8 cellular contexts compared by ENCODE assay signal in genomic region chr19:46495789-46496099, GRCh38. TPM values are rescaled to one million over a fixed set of nuclear protein-coding genes. Genes with fewer than 3 reads are reported as not detected.
DNase-seq lines count a peak whose midpoint lies in the region; ATAC-seq and TF ChIP-seq lines count a peak whose summit lies in the region.

PNMA8B (minus strand) TSS chr19:46495867; CDS start chr19:46495465, 402 bp downstream.

- H3K9ac ChIP-seq in trophoblast cell (ENCODE audit: low read length), result no peak within 1 kb of the TSS

- no peak for TF ChIP-seq CTCF in BE2C (IDR thresholded peaks at IDR 0.05; ENCODE audit: low read depth, low read length)

- no peak within 1 kb of the TSS for H2BK5ac ChIP-seq in trophoblast cell (ENCODE audit: low read depth, low read length, poor library complexity)

- H3K4me1 ChIP-seq in BE2C (no peaks in the 10 kb centered on the region), trophoblast cell (ENCODE audit: control insufficient read depth in 1 of 2, insufficient read depth in 2 of 2, low read length in 2 of 2) (peaks cover 7 to 26% of the 10 kb centered on the region in 2 experiments)

- H3K36me3 Mint-ChIP-seq in activated T-helper 1 cell treated with anti-CD3 and anti-CD28 coated beads, Interleukin-12 subunit alpha, Interleukin-12 subunit beta, Interleukin-2, Interleukin-4 antibody, amounts not matched to agents 30 ng/mL and 10 ng/mL and 1 ng/mL, durations not matched to agents 14 hours and 24 hours and 36 hours (ENCODE audit: low read depth), result peaks cover 4% of the 10 kb centered on the region

- H3K9me3 ChIP-seq in BE2C (no peaks in the 10 kb centered on the region), trophoblast cell (ENCODE audit: insufficient read depth, low read depth, low read length) (peaks cover 13% of the 10 kb centered on the region)

- H3K4me3 Mint-ChIP-seq in activated T-helper 1 cell treated with anti-CD3 and anti-CD28 coated beads, Interleukin-12 subunit alpha, Interleukin-12 subunit beta, Interleukin-2, Interleukin-4 antibody, amounts not matched to agents 30 ng/mL and 10 ng/mL and 1 ng/mL, durations not matched to agents 14 hours and 24 hours and 36 hours, result peak within 1 kb of the TSS; percentile 33

- H3K4me1 Mint-ChIP-seq in activated T-helper 1 cell treated with anti-CD3 and anti-CD28 coated beads, Interleukin-12 subunit alpha, Interleukin-12 subunit beta, Interleukin-2, Interleukin-4 antibody, amounts not matched to agents 30 ng/mL and 10 ng/mL and 1 ng/mL, durations not matched to agents 14 hours and 24 hours and 36 hours (ENCODE audit: low read depth), result peaks cover 5% of the 10 kb centered on the region

- H3K27me3 ChIP-seq in BE2C (no peaks in the 10 kb centered on the region), trophoblast cell (ENCODE audit: insufficient read depth, low read length) (peaks cover 35% of the 10 kb centered on the region)

- no peak for ATAC-seq in HG02678 (IDR thresholded peaks at IDR 0.05; ENCODE audit: unreplicated experiment)
- no peak for ATAC-seq in GM21423 (IDR thresholded peaks at IDR 0.05; ENCODE audit: unreplicated experiment)

- no peak within 1 kb of the TSS for H3K23ac ChIP-seq in trophoblast cell (ENCODE audit: low read length)

- H3K79me2 ChIP-seq in trophoblast cell (ENCODE audit: control insufficient read depth, insufficient read depth, low read length, poor library complexity), result no peaks in the 10 kb centered on the region

- H2AK5ac ChIP-seq in trophoblast cell (ENCODE audit: low read length), result no peak within 1 kb of the TSS

- intact Hi-C loops in activated T-helper 1 cell treated with anti-CD3 and anti-CD28 coated beads, Interleukin-12 subunit alpha, Interleukin-12 subunit beta, Interleukin-2, Interleukin-4 antibody, amounts not matched to agents 30 ng/mL and 10 ng/mL and 1 ng/mL, durations not matched to agents 14 hours and 24 hours and 36 hours (cut with micrococcal nuclease), result no loop called here
- intact Hi-C loops in head of caudate nucleus (cut with DNase I), result no loop called here

- no peak within 1 kb of the TSS for H2BK120ac ChIP-seq in trophoblast cell (ENCODE audit: insufficient read depth, low read length, poor library complexity)

- H4K91ac ChIP-seq in trophoblast cell (ENCODE audit: low read depth, low read length), result no peak within 1 kb of the TSS

- H4K12ac ChIP-seq in trophoblast cell (ENCODE audit: low read depth, low read length), result no peak within 1 kb of the TSS

- no peak within 1 kb of the TSS for H3K27ac ChIP-seq in trophoblast cell (ENCODE audit: low read depth, low read length)

- H3K14ac ChIP-seq in trophoblast cell (ENCODE audit: low read length), result peak within 1 kb of the TSS; percentile 26

- no peak within 1 kb of the TSS for H2BK12ac ChIP-seq in trophoblast cell (ENCODE audit: low read length)

- H3K36me3 ChIP-seq in BE2C, result no peaks in the 10 kb centered on the region
- H3K36me3 ChIP-seq in trophoblast cell (ENCODE audit: control insufficient read depth in 1 of 2, insufficient read depth in 2 of 2, low read length in 2 of 2), result no peaks in the 10 kb centered on the region

- H3K18ac ChIP-seq in trophoblast cell (ENCODE audit: low read length), result no peak within 1 kb of the TSS

- peak within 1 kb of the TSS; percentile 51 for H2AFZ ChIP-seq in trophoblast cell (ENCODE audit: insufficient read depth, low read length, poor library complexity)

- H3K27ac Mint-ChIP-seq in activated T-helper 1 cell treated with anti-CD3 and anti-CD28 coated beads, Interleukin-12 subunit alpha, Interleukin-12 subunit beta, Interleukin-2, Interleukin-4 antibody, amounts not matched to agents 30 ng/mL and 10 ng/mL and 1 ng/mL, durations not matched to agents 14 hours and 24 hours and 36 hours, result peak within 1 kb of the TSS; percentile 26

- no peaks in the 10 kb centered on the region for H3K9me3 Mint-ChIP-seq in activated T-helper 1 cell treated with anti-CD3 and anti-CD28 coated beads, Interleukin-12 subunit alpha, Interleukin-12 subunit beta, Interleukin-2, Interleukin-4 antibody, amounts not matched to agents 30 ng/mL and 10 ng/mL and 1 ng/mL, durations not matched to agents 14 hours and 24 hours and 36 hours

- H3K4me2 ChIP-seq in trophoblast cell (ENCODE audit: low read length), result peak within 1 kb of the TSS; percentile 83

- no peak within 1 kb of the TSS for H3K4ac ChIP-seq in trophoblast cell (ENCODE audit: low read depth, low read length)

- WGBS in trophoblast cell (ENCODE audit: extremely low coverage, insufficient coverage, insufficient read length), result no CpG with 5 or more reads among the region's 29 CpGs

- peaks cover 66% of the 10 kb centered on the region for H3K27me3 Mint-ChIP-seq in activated T-helper 1 cell treated with anti-CD3 and anti-CD28 coated beads, Interleukin-12 subunit alpha, Interleukin-12 subunit beta, Interleukin-2, Interleukin-4 antibody, amounts not matched to agents 30 ng/mL and 10 ng/mL and 1 ng/mL, durations not matched to agents 14 hours and 24 hours and 36 hours (ENCODE audit: insufficient read depth)

- H3K79me1 ChIP-seq in trophoblast cell (ENCODE audit: low read length), result no peaks in the 10 kb centered on the region

- peak within 1 kb of the TSS; percentile 73 for H3K4me3 ChIP-seq in BE2C (ENCODE audit: low read depth, low read length)
- H3K4me3 ChIP-seq in trophoblast cell (ENCODE audit: low read depth, low read length), result peak within 1 kb of the TSS; percentile 55

- peak within 1 kb of the TSS; percentile 76 for H4K8ac ChIP-seq in trophoblast cell (ENCODE audit: low read depth, low read length)

- DNase-seq in BE2C, result peak; percentile 95
- peak; percentile 73 for DNase-seq in NCI-H146 treated with DMSO at 0.1 percent for 48 hours (lab: John Stamatoyannopoulos, UW; ENCODE audit: unreplicated experiment)
- no peak for DNase-seq in activated T-helper 1 cell treated with anti-CD3 and anti-CD28 coated beads, Interleukin-12 subunit alpha, Interleukin-12 subunit beta, Interleukin-2, Interleukin-4 antibody, amounts not matched to agents 30 ng/mL and 10 ng/mL and 1 ng/mL, durations not matched to agents 14 hours and 24 hours and 36 hours (ENCODE audit: low spot score)
- peak; percentile 69 to 95 (median 91) for DNase-seq in head of caudate nucleus
- no peak for DNase-seq in trophoblast cell
- DNase-seq in NOMO-1 treated with DMSO at 0.1 percent for 48 hours (lab: John Stamatoyannopoulos, UW; ENCODE audit: unreplicated experiment), result no peak

RNA-seq across cellular contexts. Expression of gene PNMA8B, which starts in this region (rescaled TPM):
- 0.40 TPM for polyA plus RNA-seq in BE2C (2012; ENCODE audit: insufficient read depth, insufficient read length, low read depth)
- not detected in 2 replicates for total RNA-seq in activated T-helper 1 cell treated with anti-CD3 and anti-CD28 coated beads, Interleukin-12 subunit alpha, Interleukin-12 subunit beta, Interleukin-2, Interleukin-4 antibody, amounts not matched to agents 30 ng/mL and 10 ng/mL and 1 ng/mL, durations not matched to agents 14 hours and 24 hours and 36 hours
- polyA plus RNA-seq in trophoblast cell (2013), result 0.31 and 0.35 TPM in 2 replicates

Comparison
In these comparisons a context has a peak if more than half of its experiments do, and no peak if none do; other contexts are left out.
1. DNase-seq: peak in BE2C (single experiment), NCI-H146 treated with DMSO at 0.1 percent for 48 hours (single experiment) and head of caudate nucleus (42 of 42); none in activated T-helper 1 cell treated with anti-CD3 and anti-CD28 coated beads, Interleukin-12 subunit alpha, Interleukin-12 subunit beta, Interleukin-2, Interleukin-4 antibody, amounts not matched to agents 30 ng/mL and 10 ng/mL and 1 ng/mL, durations not matched to agents 14 hours and 24 hours and 36 hours (single experiment), trophoblast cell (0 of 2) and NOMO-1 treated with DMSO at 0.1 percent for 48 hours (single experiment).